In the genomic region with DNA sequence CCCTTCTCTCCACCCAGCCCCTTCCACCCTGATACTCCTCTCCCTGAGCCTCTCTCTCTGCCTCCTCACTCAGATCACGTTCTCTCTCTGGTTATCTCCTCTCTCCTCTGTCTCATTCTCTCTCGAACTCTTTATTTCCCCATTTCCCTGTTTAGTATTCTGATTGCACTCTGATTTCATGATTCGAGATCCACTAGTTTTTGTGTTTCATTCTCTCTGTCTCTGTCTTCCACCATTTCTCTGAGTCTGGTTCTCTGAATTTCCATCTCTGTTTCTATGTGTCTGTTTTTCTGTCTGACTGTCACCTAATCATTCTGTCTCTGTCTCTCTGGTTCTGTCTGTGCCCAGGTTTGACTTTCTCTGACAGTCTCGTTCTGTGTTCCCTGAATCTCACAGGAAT, we compare ENCODE assay signal across 16 cellular contexts. TPM values are rescaled to one million over a fixed set of nuclear protein-coding genes. Genes with fewer than 3 reads are reported as not detected.
DNase-seq lines count a peak whose midpoint lies in the region; ATAC-seq and TF ChIP-seq lines count a peak whose summit lies in the region.
"Had no signal": no experiment of that assay in that cellular context is flagged by ENCODE, and none has a peak within 500 bp of the region (broad histone marks: within the 10 kb centered on the region; RNA-seq: fewer than 3 reads in every experiment).

No MANE protein-coding gene starts in this region.

- H3K4me1 ChIP-seq in SK-N-SH (ENCODE audit: control insufficient read depth in 1 of 2, insufficient read depth in 2 of 2, low read depth in 1 of 2, low read length in 1 of 2) (peaks cover 0 to 20% of the 10 kb centered on the region in 2 experiments; a peak in 1 of 4 replicates), HUES64 (ENCODE audit: insufficient read depth, low read length) (peaks cover 11% of the 10 kb centered on the region; the same call in 1 of the 2 replicates)

- 73% methylated on average over 4 of the region's 4 CpGs for WGBS in SK-N-SH (ENCODE audit: low lambda C conversion rate)
- WGBS in HUES64, result 86% methylated on average over 4 of the region's 4 CpGs

- TF ChIP-seq CTCF in SK-N-SH (IDR thresholded peaks at IDR 0.05) (no peak), dorsolateral prefrontal cortex (IDR thresholded peaks at IDR 0.05 in 54 of 56, conservative IDR thresholded peaks at IDR 0.05 in 2 of 56; ENCODE audit: low read depth in 1 of 56, partially characterized antibody in 56 of 56) (no peak), neural cell (IDR thresholded peaks at IDR 0.05; ENCODE audit: poor library complexity, severe bottlenecking) (no peak)

- peaks cover 40% of the 10 kb centered on the region for H3K27me3 Mint-ChIP-seq in activated naive CD8-positive, alpha-beta T cell treated with anti-CD3 and anti-CD28 coated beads, Interleukin-2, amount 50 U/mL, for 24 hours

- no peaks in the 10 kb centered on the region for H3K9me2 ChIP-seq in SK-N-SH
- no peaks in the 10 kb centered on the region for H3K9me2 ChIP-seq in neural cell (ENCODE audit: insufficient read depth, low read length)

- CTCF ChIA-PET in SK-N-SH (lab: Yijun Ruan, JAX), result no interaction called here

- H2AFZ ChIP-seq in SK-N-SH (ENCODE audit: low read depth), result no peak overlapping the region
- no peak overlapping the region for H2AFZ ChIP-seq in neural cell (ENCODE audit: low read depth, low read length)

- H3K9me3 Mint-ChIP-seq in activated naive CD8-positive, alpha-beta T cell treated with anti-CD3 and anti-CD28 coated beads, Interleukin-2, amount 50 U/mL, for 24 hours, result no peaks in the 10 kb centered on the region

- H3K27ac ChIP-seq in SK-N-SH (ENCODE audit: low read depth in 2 of 2, low read length in 1 of 2) (no peak overlapping the region), HUES64 (ENCODE audit: low read depth, low read length) (no peak overlapping the region), dorsolateral prefrontal cortex (peak overlapping the region in 40 of 59 donors; percentile 8 to 98 (median 91)), neural cell (ENCODE audit: low read length) (peak overlapping the region; percentile 98)
- H3K27ac ChIP-seq: BLaER1 treated with 17β-estradiol and CSF1 and Interleukin-3, amounts not matched to agents 10 nM and 100 nM; HL-60 had no signal

- peaks cover 9% of the 10 kb centered on the region for H3K4me1 Mint-ChIP-seq in activated naive CD8-positive, alpha-beta T cell treated with anti-CD3 and anti-CD28 coated beads, Interleukin-2, amount 50 U/mL, for 24 hours

- H3F3A ChIP-seq in SK-N-SH (replicated peaks; ENCODE audit: insufficient read depth) (peaks cover 17% of the 10 kb centered on the region), neural cell (ENCODE audit: insufficient read depth, low read length, poor library complexity, severe bottlenecking) (no peaks in the 10 kb centered on the region)

- intact Hi-C loops in dorsolateral prefrontal cortex (cut with DNase I), result no loop called here

- H3K36me3 ChIP-seq in SK-N-SH (replicated peaks in 1 of 2; ENCODE audit: control insufficient read depth in 1 of 2, insufficient read depth in 2 of 2, low read length in 1 of 2) (peaks cover 0 to 5% of the 10 kb centered on the region in 2 experiments), HUES64 (ENCODE audit: insufficient read depth, low read length) (peaks cover 9% of the 10 kb centered on the region; the same call in 1 of the 2 replicates), neural cell (ENCODE audit: insufficient read depth, low read length) (no peaks in the 10 kb centered on the region)
- H3K36me3 ChIP-seq: BLaER1 treated with 17β-estradiol and CSF1 and Interleukin-3, amounts not matched to agents 10 nM and 100 nM had no signal

- H3K4me3 ChIP-seq in SK-N-SH (ENCODE audit: low read depth in 2 of 2, low read length in 1 of 2) (no peak overlapping the region), HUES64 (ENCODE audit: low read length) (peak overlapping the region; percentile 99; the same call in 1 of the 2 replicates), dorsolateral prefrontal cortex (peak overlapping the region in 52 of 59 donors; percentile 14 to 87 (median 74)), neural cell (ENCODE audit: low read length) (peak overlapping the region; percentile 75)
- H3K4me3 ChIP-seq: BLaER1 treated with 17β-estradiol and CSF1 and Interleukin-3, amounts not matched to agents 10 nM and 100 nM had no signal

- H3K27me3 ChIP-seq in SK-N-SH (ENCODE audit: insufficient read depth) (no peaks in the 10 kb centered on the region), HUES64 (ENCODE audit: insufficient read depth, low read length) (no peaks in the 10 kb centered on the region), dorsolateral prefrontal cortex (no peaks in the 10 kb centered on the region), neural cell (ENCODE audit: insufficient read depth, low read depth, low read length) (no peaks in the 10 kb centered on the region)

- H3K4me2 ChIP-seq in SK-N-SH, result peak overlapping the region; percentile 100
- peak overlapping the region; percentile 94 for H3K4me2 ChIP-seq in neural cell (ENCODE audit: low read length)
- H3K4me2 ChIP-seq: BLaER1 treated with 17β-estradiol and CSF1 and Interleukin-3, amounts not matched to agents 10 nM and 100 nM had no signal

- no peaks in the 10 kb centered on the region for H3K36me3 Mint-ChIP-seq in activated naive CD8-positive, alpha-beta T cell treated with anti-CD3 and anti-CD28 coated beads, Interleukin-2, amount 50 U/mL, for 24 hours (ENCODE audit: low read depth)
- H3K36me3 Mint-ChIP-seq: CD4-positive, CD25-positive, alpha-beta regulatory T cell had no signal

- 0 out of 2 replicates have a peak, but pooled peaks cover 3% of the 10 kb centered on the region for H4K20me1 ChIP-seq in SK-N-SH (ENCODE audit: insufficient read depth)
- H4K20me1 ChIP-seq in neural cell (ENCODE audit: insufficient read depth), result no peaks in the 10 kb centered on the region

- TF ChIP-seq RAD21 in SK-N-SH (IDR thresholded peaks at IDR 0.05; ENCODE audit: low read length), result no peak
- no peak for TF ChIP-seq RAD21 in neural cell (conservative IDR thresholded peaks at IDR 0.05)

- TF ChIP-seq EP300 in SK-N-SH (IDR thresholded peaks at IDR 0.05; ENCODE audit: borderline replicate concordance in 1 of 2, low read depth in 1 of 2, low read length in 1 of 2) (no peak), neural cell (conservative IDR thresholded peaks at IDR 0.05; ENCODE audit: poor library complexity, severe bottlenecking) (no peak)

- H3K79me2 ChIP-seq in SK-N-SH (ENCODE audit: insufficient read depth), result peaks cover 16% of the 10 kb centered on the region
- H3K79me2 ChIP-seq in neural cell (replicated peaks; ENCODE audit: insufficient read depth, low read length), result peaks cover 22% of the 10 kb centered on the region

- no peak for ATAC-seq in SK-N-SH treated with all-trans-retinoic acid at 6 μM for 48 hours
- no peak for ATAC-seq in activated naive CD8-positive, alpha-beta T cell treated with anti-CD3 and anti-CD28 coated beads, Interleukin-2, amount 50 U/mL, for 24 hours
- ATAC-seq in HG02623 (IDR thresholded peaks at IDR 0.05; ENCODE audit: unreplicated experiment), result no peak

- H3K4me3 Mint-ChIP-seq in activated naive CD8-positive, alpha-beta T cell treated with anti-CD3 and anti-CD28 coated beads, Interleukin-2, amount 50 U/mL, for 24 hours, result no peak overlapping the region

- POLR2A ChIA-PET in SK-N-SH (lab: Yijun Ruan, JAX), result interaction anchor here (1.0 kb wide), 1 partner anchor 98 kb away, joined by 3 read pairs; a partner anchor contains a TSS

- DNase-seq in SK-N-SH (no peak), dorsolateral prefrontal cortex (no peak), MV-4-11 (lab: John Stamatoyannopoulos, UW) (no peak)
- no peak for DNase-seq in activated naive CD8-positive, alpha-beta T cell treated with anti-CD3 and anti-CD28 coated beads, Interleukin-2, amount 50 U/mL, for 24 hours
- DNase-seq: 8988T; AML-193; CD4-positive, CD25-positive, alpha-beta regulatory T cell; DMS53; GF-D8; IMR-90 had no signal

- H3K9ac ChIP-seq in SK-N-SH (no peak overlapping the region), HUES64 (ENCODE audit: low read depth, low read length) (no peak overlapping the region), neural cell (ENCODE audit: low read length) (peak overlapping the region; percentile 98)
- H3K9ac ChIP-seq: BLaER1 treated with 17β-estradiol and CSF1 and Interleukin-3, amounts not matched to agents 10 nM and 100 nM had no signal

- H3K9me3 ChIP-seq in SK-N-SH (no peaks in the 10 kb centered on the region), HUES64 (ENCODE audit: insufficient read depth, low read depth, low read length) (no peaks in the 10 kb centered on the region), neural cell (ENCODE audit: low read length) (no peaks in the 10 kb centered on the region)
- H3K9me3 ChIP-seq: BLaER1 treated with 17β-estradiol and CSF1 and Interleukin-3, amounts not matched to agents 10 nM and 100 nM had no signal

- H3K27ac Mint-ChIP-seq in activated naive CD8-positive, alpha-beta T cell treated with anti-CD3 and anti-CD28 coated beads, Interleukin-2, amount 50 U/mL, for 24 hours, result no peak overlapping the region
- H3K27ac Mint-ChIP-seq: CD4-positive, CD25-positive, alpha-beta regulatory T cell had no signal

RNA-seq across cellular contexts. Expression of a gene that starts 2.0 kb away (rescaled TPM):
- polyA plus RNA-seq in SK-N-SH (2012; rRNA removed) (26.6 and 59.8 TPM in 2 replicates), neural cell (48.8 and 52.7 TPM in 2 replicates)
- polyA plus RNA-seq in SK-N-SH (2012; cell fraction: cytosol; rRNA removed), result 23.2 and 39.4 TPM in 2 replicates
- 64.8 and 66.1 TPM in 2 replicates for polyA plus RNA-seq in SK-N-SH (2012; cell fraction: nucleus; rRNA removed)
- polyA plus RNA-seq in HUES64 (2013, experiment 1 of 2), result 24.5 TPM
- polyA plus RNA-seq in HUES64 (2013, experiment 2 of 2), result 29.4 TPM
- total RNA-seq in dorsolateral prefrontal cortex, result 100 to 1,000 TPM in 106 of 120 experiments, 10 to 100 TPM in 14; 57.0 to 207 (median 139) TPM
- 68.6 and 76.7 TPM in 2 replicates for polyA minus RNA-seq in neural cell
- total RNA-seq: CD4-positive, CD25-positive, alpha-beta regulatory T cell had no signal
- polyA plus RNA-seq: CD4-positive, CD25-positive, alpha-beta regulatory T cell had no signal

RNA-seq across cellular contexts. Expression of a gene that starts 3.0 kb away (rescaled TPM):
- polyA plus RNA-seq in SK-N-SH (2012; rRNA removed) (29.0 and 35.1 TPM in 2 replicates), neural cell (38.9 and 48.2 TPM in 2 replicates)
- polyA plus RNA-seq in SK-N-SH (2012; cell fraction: cytosol; rRNA removed), result 20.0 and 24.9 TPM in 2 replicates
- polyA plus RNA-seq in SK-N-SH (2012; cell fraction: nucleus; rRNA removed), result 33.8 and 38.6 TPM in 2 replicates
- polyA plus RNA-seq in HUES64 (2013, experiment 1 of 2), result 5.2 TPM
- polyA plus RNA-seq in HUES64 (2013, experiment 2 of 2), result 5.6 TPM
- 100 to 1,000 TPM in 28 of 120 experiments, 10 to 100 TPM in 92; 60.7 to 127 (median 92.5) TPM for total RNA-seq in dorsolateral prefrontal cortex
- 23.2 and 30.2 TPM in 2 replicates for polyA minus RNA-seq in neural cell
- total RNA-seq: CD4-positive, CD25-positive, alpha-beta regulatory T cell had no signal
- polyA plus RNA-seq: CD4-positive, CD25-positive, alpha-beta regulatory T cell had no signal

RNA-seq across cellular contexts. Expression of a gene that starts 28.7 kb away (rescaled TPM):
- 28.5 and 31.0 TPM in 2 replicates for polyA plus RNA-seq in SK-N-SH (2012; rRNA removed)
- polyA plus RNA-seq in SK-N-SH (2012; cell fraction: cytosol; rRNA removed), result 14.6 and 20.3 TPM in 2 replicates
- polyA plus RNA-seq in SK-N-SH (2012; cell fraction: nucleus; rRNA removed), result 75.2 and 98.0 TPM in 2 replicates
- polyA plus RNA-seq in HUES64 (2013, experiment 1 of 2), result 6.3 TPM
- 8.6 TPM for polyA plus RNA-seq in HUES64 (2013, experiment 2 of 2)
- 10 to 100 TPM; 38.6 to 87.0 (median 61.2) TPM for total RNA-seq in dorsolateral prefrontal cortex
- polyA plus RNA-seq in neural cell, result 55.0 and 70.7 TPM in 2 replicates
- polyA minus RNA-seq in neural cell, result 27.5 and 34.4 TPM in 2 replicates

RNA-seq across cellular contexts. Expression of a gene that starts 34.3 kb away (rescaled TPM):
- polyA plus RNA-seq in SK-N-SH (2012; rRNA removed) (90.7 and 94.8 TPM in 2 replicates), neural cell (92.6 and 95.6 TPM in 2 replicates)
- polyA plus RNA-seq in SK-N-SH (2012; cell fraction: cytosol; rRNA removed), result 46.6 and 69.3 TPM in 2 replicates
- 61.5 and 62.0 TPM in 2 replicates for polyA plus RNA-seq in SK-N-SH (2012; cell fraction: nucleus; rRNA removed)
- 35.3 TPM for polyA plus RNA-seq in HUES64 (2013, experiment 1 of 2)
- polyA plus RNA-seq in HUES64 (2013, experiment 2 of 2), result 40.3 TPM
- 100 to 1,000 TPM in 36 of 120 experiments, 10 to 100 TPM in 84; 63.9 to 118 (median 94.7) TPM for total RNA-seq in dorsolateral prefrontal cortex
- 63.4 and 72.3 TPM in 2 replicates for polyA minus RNA-seq in neural cell

Comparison
In these comparisons a context has a peak if more than half of its experiments do, and no peak if none do; other contexts are left out.
1. H3K27ac ChIP-seq: peak in dorsolateral prefrontal cortex (40 of 59) and neural cell (single experiment); none in SK-N-SH (0 of 2) and HUES64 (single experiment).
2. H3K4me3 ChIP-seq: peak in HUES64 (single experiment), dorsolateral prefrontal cortex (52 of 59) and neural cell (single experiment); none in SK-N-SH (0 of 2).